Comparison of ENCODE assay signal across 35 cellular contexts in the genomic region with DNA sequence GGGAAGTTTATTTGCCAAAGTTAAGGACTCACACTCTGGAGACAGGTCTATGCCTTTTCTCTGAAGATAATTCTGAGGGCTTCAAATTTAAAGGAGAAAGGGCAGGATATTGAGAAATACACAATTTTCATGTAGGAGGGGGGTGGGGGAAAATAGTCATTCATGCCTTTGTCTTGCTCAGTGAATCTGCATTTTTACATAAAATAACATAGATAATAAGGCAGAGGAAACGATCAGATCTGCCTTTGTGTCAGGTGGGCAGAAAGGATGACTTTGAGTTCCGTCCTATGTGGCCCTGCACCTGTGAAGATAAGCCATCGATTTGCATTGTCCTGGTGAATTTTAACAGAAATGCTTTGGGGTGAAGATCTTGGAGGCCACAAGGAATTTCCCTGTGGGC.
"Had no signal": no experiment of that assay in that cellular context is flagged by ENCODE, and none has a peak within 500 bp of the region (broad histone marks: within the 10 kb centered on the region; RNA-seq: fewer than 3 reads in every experiment).

No MANE protein-coding gene starts in this region.

- H3K27me3 Mint-ChIP-seq: activated CD8-positive, alpha-beta T cell treated with anti-CD3 and anti-CD28 coated beads for 36 hours; activated naive CD8-positive, alpha-beta T cell treated with anti-CD3 and anti-CD28 coated beads for 36 hours; natural killer cell treated with Interleukin-12 subunit alpha and Interleukin-12 subunit beta and Interleukin-15 and Interleukin-18, amount 100 ng/mL, for 72 hours had no signal

- H3K4me3 Mint-ChIP-seq: activated CD8-positive, alpha-beta T cell treated with anti-CD3 and anti-CD28 coated beads for 36 hours; activated naive CD4-positive, alpha-beta T cell treated with anti-CD3 and anti-CD28 coated beads for 36 hours; activated naive CD8-positive, alpha-beta T cell treated with anti-CD3 and anti-CD28 coated beads for 36 hours; brain; natural killer cell treated with Interleukin-12 subunit alpha and Interleukin-12 subunit beta and Interleukin-15 and Interleukin-18, amount 100 ng/mL, for 72 hours; stimulated activated effector memory CD8-positive, alpha-beta T cell treated with anti-CD3 and anti-CD28 coated beads, Interleukin-12 subunit alpha, Interleukin-12 subunit beta, amount 100 ng/mL, for 72 hours; T-helper 1 cell treated with Interleukin-12 subunit alpha and Interleukin-12 subunit beta and Interleukin-4 antibody, amounts not matched to agents 30 μg/mL and 1 μg/mL, for 36 hours had no signal

- H3K27ac ChIP-seq: cardiac muscle cell, colonic mucosa, epithelial cell of prostate, esophagus squamous epithelium, heart right ventricle, left ventricle myocardium inferior, neutrophil, ovary, sigmoid colon, stomach, tibial artery, upper lobe of right lung, WERI-Rb-1 had no signal

- H3K9me3 ChIP-seq: adrenal gland, colonic mucosa, esophagus squamous epithelium, heart right ventricle, left ventricle myocardium inferior, mucosa of descending colon, neutrophil, ovary, sigmoid colon, stomach, tibial artery, upper lobe of right lung had no signal

- H3K27me3 ChIP-seq: adrenal gland, cardiac muscle cell, colonic mucosa, esophagus squamous epithelium, neutrophil, ovary, sigmoid colon, upper lobe of right lung had no signal

- H3K4me1 ChIP-seq: tibial artery had no signal

- H3K36me3 ChIP-seq: adrenal gland, cardiac muscle cell, colonic mucosa, esophagus squamous epithelium, heart right ventricle, left ventricle myocardium inferior, neutrophil, ovary, sigmoid colon, stomach, tibial artery, upper lobe of right lung, WERI-Rb-1 had no signal

- FAIRE-seq: small intestine had no signal

- H3K36me3 Mint-ChIP-seq: activated naive CD8-positive, alpha-beta T cell treated with anti-CD3 and anti-CD28 coated beads for 36 hours; brain; natural killer cell treated with Interleukin-12 subunit alpha and Interleukin-12 subunit beta and Interleukin-15 and Interleukin-18, amount 100 ng/mL, for 72 hours; stimulated activated effector memory CD8-positive, alpha-beta T cell treated with anti-CD3 and anti-CD28 coated beads, Interleukin-12 subunit alpha, Interleukin-12 subunit beta, amount 100 ng/mL, for 72 hours had no signal

- DNase-seq: activated CD4-positive, alpha-beta T cell treated with anti-CD3 and anti-CD28 coated beads for 48 hours; activated CD8-positive, alpha-beta T cell treated with anti-CD3 and anti-CD28 coated beads for 36 hours; activated effector memory CD4-positive, alpha-beta T cell treated with Interleukin-2 at 50 U/mL for 16 hours; activated naive CD4-positive, alpha-beta T cell treated with anti-CD3 and anti-CD28 coated beads for 36 hours; activated naive CD8-positive, alpha-beta T cell treated with anti-CD3 and anti-CD28 coated beads for 36 hours; activated T-cell treated with anti-CD3 and anti-CD28 coated beads, Interleukin-2, amount 50 U/mL, for 48 hours; adrenal gland; aorta; cerebellar nuclear complex; colonic mucosa; effector CD8-positive, alpha-beta T cell; esophagus squamous epithelium; foreskin melanocyte; heart right ventricle; left ventricle myocardium inferior; mucosa of descending colon; ovary; sigmoid colon; small intestine; stimulated activated CD4-positive, alpha-beta T cell treated with anti-CD3 and anti-CD28 coated beads, Interleukin-4, amount 100 ng/mL, for 24 hours; stomach; T-helper 9 cell; tibial artery; upper lobe of right lung; WERI-Rb-1 had no signal

- H3K4me3 ChIP-seq: adrenal gland, cardiac muscle cell, colonic mucosa, esophagus squamous epithelium, heart right ventricle, left ventricle myocardium inferior, lung, mucosa of descending colon, ovary, sigmoid colon, stomach, tibial artery, upper lobe of right lung had no signal

- H3K27ac Mint-ChIP-seq: activated CD8-positive, alpha-beta T cell treated with anti-CD3 and anti-CD28 coated beads for 36 hours; activated naive CD4-positive, alpha-beta T cell treated with anti-CD3 and anti-CD28 coated beads for 36 hours; activated naive CD8-positive, alpha-beta T cell treated with anti-CD3 and anti-CD28 coated beads for 36 hours; natural killer cell treated with Interleukin-12 subunit alpha and Interleukin-12 subunit beta and Interleukin-15 and Interleukin-18, amount 100 ng/mL, for 72 hours; progenitor cell of endocrine pancreas; T-helper 1 cell treated with Interleukin-12 subunit alpha and Interleukin-12 subunit beta and Interleukin-4 antibody, amounts not matched to agents 30 μg/mL and 1 μg/mL, for 36 hours had no signal

- H3K9me3 Mint-ChIP-seq: natural killer cell treated with Interleukin-12 subunit alpha and Interleukin-12 subunit beta and Interleukin-15 and Interleukin-18, amount 100 ng/mL, for 72 hours; stimulated activated effector memory CD8-positive, alpha-beta T cell treated with anti-CD3 and anti-CD28 coated beads, Interleukin-12 subunit alpha, Interleukin-12 subunit beta, amount 100 ng/mL, for 72 hours had no signal

- ATAC-seq: activated CD4-positive, CD25-positive, alpha-beta regulatory T cell treated with anti-CD3 and anti-CD28 coated beads, Interleukin-2, amount 50 U/mL, for 24 hours; activated CD8-positive, alpha-beta T cell treated with anti-CD3 and anti-CD28 coated beads for 36 hours; mucosa of descending colon; natural killer cell treated with Interleukin-12 subunit alpha and Interleukin-12 subunit beta and Interleukin-15 and Interleukin-18, amount 100 ng/mL, for 72 hours; stimulated activated effector memory CD8-positive, alpha-beta T cell treated with anti-CD3 and anti-CD28 coated beads, Interleukin-12 subunit alpha, Interleukin-12 subunit beta, amount 100 ng/mL, for 72 hours; upper lobe of right lung had no signal
